8 cellular contexts compared by ENCODE assay signal in the genomic region with DNA sequence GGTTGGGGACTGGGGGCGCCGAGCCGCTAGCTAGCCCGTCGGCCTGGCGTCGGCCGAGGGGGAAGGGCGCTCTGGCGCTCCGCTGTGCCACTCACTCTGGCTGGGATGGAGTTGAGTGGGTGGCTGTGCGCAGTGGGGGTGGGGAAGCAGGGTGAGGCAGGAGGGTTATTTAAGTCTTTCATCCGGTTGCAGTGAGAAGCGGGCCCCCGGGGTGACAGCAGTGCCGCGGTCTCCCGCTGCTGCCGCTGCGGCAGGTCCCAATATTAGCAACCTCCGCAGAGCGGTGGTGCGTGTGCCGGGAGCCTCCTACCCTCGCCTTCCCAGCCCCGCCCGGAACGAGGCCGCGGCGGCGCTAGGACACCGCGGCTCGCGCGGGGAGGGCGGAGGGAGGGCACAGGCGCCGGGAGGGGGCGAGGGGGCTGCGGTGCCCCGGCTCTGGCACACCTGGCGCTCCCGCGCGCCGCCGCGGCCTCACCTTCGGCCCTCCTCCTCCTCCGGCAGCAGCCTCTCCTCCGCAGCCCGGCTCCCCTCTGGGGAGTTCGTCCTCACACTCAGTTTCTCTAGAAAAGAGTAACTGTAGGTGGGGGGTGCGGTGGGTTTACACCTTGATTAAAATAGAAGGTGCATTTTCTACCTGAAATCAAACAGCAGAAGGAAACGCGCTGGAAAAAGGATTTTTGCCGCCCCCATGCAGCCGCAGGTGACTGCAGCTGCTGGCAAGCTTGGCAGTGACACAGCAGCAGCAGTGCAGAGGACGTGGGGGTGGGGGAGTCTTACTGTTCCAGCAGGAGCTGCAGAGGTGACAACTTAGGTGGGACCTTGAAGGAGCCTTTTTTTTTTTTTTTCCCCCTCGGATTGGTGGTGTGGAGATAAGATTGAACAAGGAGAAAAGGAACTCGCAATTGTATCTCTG.
A peak's percentile ranks its signal among the peaks of the same experiment; 100 is the strongest.
DNase-seq lines count a peak whose midpoint lies in the region; ATAC-seq lines count a peak whose summit lies in the region.

No MANE protein-coding gene starts in this region.

- H3K27ac Mint-ChIP-seq in activated naive CD4-positive, alpha-beta T cell treated with anti-CD3 and anti-CD28 coated beads, Interleukin-2, amount 50 U/mL, for 24 hours, result no peak overlapping the region

- no peaks in the 10 kb centered on the region for H3K9me3 Mint-ChIP-seq in activated naive CD4-positive, alpha-beta T cell treated with anti-CD3 and anti-CD28 coated beads, Interleukin-2, amount 50 U/mL, for 24 hours

- H3K4me3 ChIP-seq in iPS DF 6.9 (ENCODE audit: low read length), result peak overlapping the region; percentile 34; the same call in 1 of the 2 replicates
- peak overlapping the region; percentile 32 for H3K4me3 ChIP-seq in skeletal muscle cell (ENCODE audit: low read depth, low read length)

- peak; percentile 71 for DNase-seq in GM03348 (ENCODE audit: low spot score)
- DNase-seq in NCI-H510A (lab: John Stamatoyannopoulos, UW), result peak; percentile 62
- DNase-seq in iPS DF 6.9 (ENCODE audit: low read depth, low spot score), result no peak
- no peak for DNase-seq in skeletal muscle cell (ENCODE audit: low read depth)
- no peak for DNase-seq in SW 1271 (lab: John Stamatoyannopoulos, UW)

- peaks cover 7% of the 10 kb centered on the region for H3K27me3 Mint-ChIP-seq in activated naive CD4-positive, alpha-beta T cell treated with anti-CD3 and anti-CD28 coated beads, Interleukin-2, amount 50 U/mL, for 24 hours

- peaks cover 39% of the 10 kb centered on the region for H3K27me3 ChIP-seq in iPS DF 6.9 (ENCODE audit: control insufficient read depth, insufficient read depth, low read length)

- H3K9me3 ChIP-seq in iPS DF 6.9 (ENCODE audit: control insufficient read depth, insufficient read depth, low read length), result no peaks in the 10 kb centered on the region

- H3K27ac ChIP-seq in iPS DF 6.9 (ENCODE audit: low read length), result no peak overlapping the region

- H3K4me3 Mint-ChIP-seq in activated naive CD4-positive, alpha-beta T cell treated with anti-CD3 and anti-CD28 coated beads, Interleukin-2, amount 50 U/mL, for 24 hours, result peak overlapping the region; percentile 66

- peaks cover 32% of the 10 kb centered on the region for H3K4me1 Mint-ChIP-seq in activated naive CD4-positive, alpha-beta T cell treated with anti-CD3 and anti-CD28 coated beads, Interleukin-2, amount 50 U/mL, for 24 hours

- no peaks in the 10 kb centered on the region for H3K36me3 Mint-ChIP-seq in activated naive CD4-positive, alpha-beta T cell treated with anti-CD3 and anti-CD28 coated beads, Interleukin-2, amount 50 U/mL, for 24 hours

- no CpG with 5 or more reads among the region's 63 CpGs for WGBS in iPS DF 6.9 (ENCODE audit: insufficient coverage, insufficient read length)

- ATAC-seq in HG03135 (IDR thresholded peaks at IDR 0.05; ENCODE audit: unreplicated experiment) (no peak), HG02973 (IDR thresholded peaks at IDR 0.05; ENCODE audit: unreplicated experiment) (no peak)

- H3K4me1 ChIP-seq in iPS DF 6.9 (ENCODE audit: control insufficient read depth, insufficient read depth, low read length), result peaks cover 1% of the 10 kb centered on the region; the same call in 1 of the 2 replicates

- no peaks in the 10 kb centered on the region for H3K36me3 ChIP-seq in iPS DF 6.9 (ENCODE audit: control insufficient read depth, insufficient read depth, low read length)

Comparison
In these comparisons a context has a peak if more than half of its experiments do, and no peak if none do; other contexts are left out.
1. DNase-seq: peak in GM03348 (single experiment) and NCI-H510A (single experiment); none in iPS DF 6.9 (single experiment), skeletal muscle cell (single experiment) and SW 1271 (0 of 2).